ENCODE assay signal across 8 cellular contexts in genomic region chr13:50129923-50130685, GRCh38.
DNase-seq lines count a peak whose midpoint lies in the region; ATAC-seq and TF ChIP-seq lines count a peak whose summit lies in the region.

No MANE protein-coding gene starts in this region.

- H3K79me2 ChIP-seq in parathyroid adenoma = no peaks in the 10 kb centered on the region

- peak overlapping the region; percentile 87 to 97 for H3K4me3 Mint-ChIP-seq in activated T-cell treated with anti-CD3 and anti-CD28 coated beads, Interleukin-2, amount 50 U/mL, for 72 hours

- H3K27ac Mint-ChIP-seq in activated T-cell treated with anti-CD3 and anti-CD28 coated beads, Interleukin-2, amount 50 U/mL, for 72 hours = no peak overlapping the region

- H2AFZ ChIP-seq in parathyroid adenoma = peak overlapping the region; percentile 20

- peaks cover 0 to 4% of the 10 kb centered on the region in 2 donors for H3K36me3 Mint-ChIP-seq in activated T-cell treated with anti-CD3 and anti-CD28 coated beads, Interleukin-2, amount 50 U/mL, for 72 hours (ENCODE audit: insufficient read depth in 2 of 2)

- H3K36me3 ChIP-seq in BE2C = no peaks in the 10 kb centered on the region
- H3K36me3 ChIP-seq in parathyroid adenoma (ENCODE audit: control insufficient read depth, insufficient read depth, low read length) = no peaks in the 10 kb centered on the region

- TF ChIP-seq CTCF in BE2C (IDR thresholded peaks at IDR 0.05; ENCODE audit: low read depth, low read length) (no peak), parathyroid adenoma (IDR thresholded peaks at IDR 0.05) (no peak)

- H3K27ac ChIP-seq in parathyroid adenoma = peak overlapping the region; percentile 42

- H3K27me3 ChIP-seq in BE2C = peaks cover 14% of the 10 kb centered on the region
- H3K27me3 ChIP-seq in parathyroid adenoma (ENCODE audit: control insufficient read depth, insufficient read depth, low read length) = peaks cover 13% of the 10 kb centered on the region

- H3K4me3 ChIP-seq in BE2C (ENCODE audit: low read depth, low read length) (peak overlapping the region; percentile 65), parathyroid adenoma (ENCODE audit: low read depth, low read length) (peak overlapping the region; percentile 48)

- H3K27me3 Mint-ChIP-seq in activated T-cell treated with anti-CD3 and anti-CD28 coated beads, Interleukin-2, amount 50 U/mL, for 72 hours (ENCODE audit: low read depth) = peaks cover 56% of the 10 kb centered on the region

- H3K4me1 ChIP-seq in BE2C = no peaks in the 10 kb centered on the region
- no peaks in the 10 kb centered on the region for H3K4me1 ChIP-seq in parathyroid adenoma

- H3K4me2 ChIP-seq in parathyroid adenoma (ENCODE audit: low read length) = peak overlapping the region; percentile 64

- DNase-seq in BE2C = peak; percentile 26
- peak; percentile 19 to 32 for DNase-seq in Kasumi-1 (lab: John Stamatoyannopoulos, UW)
- DNase-seq in activated T-cell treated with anti-CD3 and anti-CD28 coated beads, Interleukin-2, amount 50 U/mL, for 72 hours = peak in 1 of 2 donors; percentile 26
- peak; percentile 32 for DNase-seq in germinal center (ENCODE audit: low spot score)
- no peak for DNase-seq in GF-D8 (lab: John Stamatoyannopoulos, UW)
- DNase-seq in NCI-H2196 (lab: John Stamatoyannopoulos, UW; ENCODE audit: unreplicated experiment) = no peak

- no peak overlapping the region for H3K9ac ChIP-seq in parathyroid adenoma

- peaks cover 67% of the 10 kb centered on the region for H3K4me1 Mint-ChIP-seq in activated T-cell treated with anti-CD3 and anti-CD28 coated beads, Interleukin-2, amount 50 U/mL, for 72 hours (ENCODE audit: low read depth)

- no peaks in the 10 kb centered on the region for H3K9me3 ChIP-seq in BE2C
- no peaks in the 10 kb centered on the region for H3K9me3 ChIP-seq in parathyroid adenoma (ENCODE audit: control insufficient read depth, low read length)

- H3K9me3 Mint-ChIP-seq in activated T-cell treated with anti-CD3 and anti-CD28 coated beads, Interleukin-2, amount 50 U/mL, for 72 hours = no peaks in the 10 kb centered on the region

- peak; percentile 5 to 23 for ATAC-seq in activated T-cell treated with anti-CD3 and anti-CD28 coated beads, Interleukin-2, amount 50 U/mL, for 72 hours (replicated peaks in 1 of 2)
- no peak for ATAC-seq in GM18907 (IDR thresholded peaks at IDR 0.05; ENCODE audit: unreplicated experiment)

Comparison
In these comparisons a context has a peak if more than half of its experiments do, and no peak if none do; other contexts are left out.
1. DNase-seq: peak in BE2C (single experiment), Kasumi-1 (2 of 2) and germinal center (single experiment); none in GF-D8 (single experiment) and NCI-H2196 (single experiment).